12 cellular contexts compared by ENCODE assay signal in the genomic region with DNA sequence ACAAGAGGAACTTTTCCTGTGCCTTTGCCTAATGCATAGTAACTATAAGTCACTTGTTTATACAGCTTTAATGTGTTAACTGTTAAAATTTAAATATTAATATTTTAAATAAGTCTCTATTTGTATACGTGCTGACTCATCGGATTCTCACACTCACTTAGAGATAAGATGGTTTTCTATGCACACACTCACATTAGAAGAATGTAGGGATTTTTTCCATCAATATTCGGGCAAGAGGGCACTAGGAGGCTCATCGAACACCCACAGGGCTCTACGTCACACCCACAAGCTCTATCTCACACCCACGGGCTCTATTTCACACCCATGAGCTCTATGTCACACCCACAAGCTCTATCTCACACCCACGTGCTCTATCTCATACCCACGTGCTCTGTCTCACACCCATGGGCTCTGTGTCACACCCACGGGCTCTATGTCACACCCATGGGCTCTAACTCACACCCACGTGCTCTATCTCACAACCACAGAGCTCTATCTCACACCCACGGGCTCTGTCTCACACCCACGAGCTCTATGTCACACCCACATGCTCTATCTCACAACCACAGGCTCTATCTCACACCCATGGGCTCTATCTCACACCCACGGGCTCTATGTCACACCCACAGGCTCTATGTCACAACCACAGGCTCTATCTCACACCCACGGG.
DNase-seq lines count a peak whose midpoint lies in the region; ATAC-seq, FAIRE-seq and TF ChIP-seq lines count a peak whose summit lies in the region.
"Had no signal": no experiment of that assay in that cellular context is flagged by ENCODE, and none has a peak within 500 bp of the region (broad histone marks: within the 10 kb centered on the region; RNA-seq: fewer than 3 reads in every experiment).

No MANE protein-coding gene starts in this region.

- peak overlapping the region; percentile 89 for H3K27ac ChIP-seq in endothelial cell of umbilical vein (ENCODE audit: insufficient read depth, low read depth, low read length)

- DNase-seq in stimulated activated naive CD8-positive, alpha-beta T cell treated with anti-CD3 and anti-CD28 coated beads, Interleukin-15, amount 100 ng/mL, for 72 hours, result no peak
- DNase-seq in endothelial cell of umbilical vein (ENCODE audit: low read depth, low spot score) (peak; percentile 23), erythroblast (lab: John Stamatoyannopoulos, UW) (no peak), H54 (ENCODE audit: insufficient read length, low spot score) (no peak), NCI-H446 treated with DMSO at 0.1 percent for 48 hours (lab: John Stamatoyannopoulos, UW) (no peak)
- no peak for DNase-seq in natural killer cell treated with Interleukin-12 subunit alpha and Interleukin-12 subunit beta and Interleukin-15 and Interleukin-18, amount 100 ng/mL, for 72 hours (ENCODE audit: low spot score)
- DNase-seq: activated CD4-positive, alpha-beta T cell treated with anti-CD3 and anti-CD28 coated beads for 36 hours; activated naive CD4-positive, alpha-beta T cell treated with Interleukin-2 at 50 U/mL for 16 hours; NCI-H1048; NCI-H69 had no signal

- peak overlapping the region; percentile 5 for H3K9ac ChIP-seq in endothelial cell of umbilical vein (replicated peaks; ENCODE audit: extremely low read depth, insufficient read depth, low read length)

- no peak overlapping the region for H2AFZ ChIP-seq in endothelial cell of umbilical vein (ENCODE audit: low read depth, low read length)

- peaks cover 0 to 2% of the 10 kb centered on the region in 2 experiments for H3K36me3 ChIP-seq in endothelial cell of umbilical vein (ENCODE audit: control insufficient read depth in 2 of 2, extremely low read depth in 1 of 2, insufficient read depth in 2 of 2, low read length in 2 of 2)

- no peak overlapping the region for H3K4me3 Mint-ChIP-seq in stimulated activated naive CD8-positive, alpha-beta T cell treated with anti-CD3 and anti-CD28 coated beads, Interleukin-15, Interleukin-2, amounts not matched to agents 100 ng/mL and 50 ng/mL, for 24 hours
- no peak overlapping the region for H3K4me3 Mint-ChIP-seq in stimulated activated naive CD8-positive, alpha-beta T cell treated with anti-CD3 and anti-CD28 coated beads, Interleukin-15, amount 100 ng/mL, for 72 hours
- H3K4me3 Mint-ChIP-seq in natural killer cell treated with Interleukin-12 subunit alpha and Interleukin-12 subunit beta and Interleukin-15 and Interleukin-18, amount 100 ng/mL, for 72 hours, result no peak overlapping the region
- H3K4me3 Mint-ChIP-seq: activated CD4-positive, alpha-beta T cell treated with anti-CD3 and anti-CD28 coated beads for 36 hours had no signal

- H3K4me2 ChIP-seq in endothelial cell of umbilical vein (ENCODE audit: insufficient read depth, low read length), result no peak overlapping the region

- peaks cover 14% of the 10 kb centered on the region for H3K27me3 Mint-ChIP-seq in stimulated activated naive CD8-positive, alpha-beta T cell treated with anti-CD3 and anti-CD28 coated beads, Interleukin-15, Interleukin-2, amounts not matched to agents 100 ng/mL and 50 ng/mL, for 24 hours
- peaks cover 39% of the 10 kb centered on the region for H3K27me3 Mint-ChIP-seq in stimulated activated naive CD8-positive, alpha-beta T cell treated with anti-CD3 and anti-CD28 coated beads, Interleukin-15, amount 100 ng/mL, for 72 hours
- H3K27me3 Mint-ChIP-seq in natural killer cell treated with Interleukin-12 subunit alpha and Interleukin-12 subunit beta and Interleukin-15 and Interleukin-18, amount 100 ng/mL, for 72 hours, result peaks cover 4 to 7% of the 10 kb centered on the region in 2 donors

- H3K9me1 ChIP-seq in endothelial cell of umbilical vein (replicated peaks; ENCODE audit: control insufficient read depth, extremely low read depth, insufficient read depth, low read length), result no peaks in the 10 kb centered on the region

- peak overlapping the region; percentile 56 for H3K27ac Mint-ChIP-seq in stimulated activated naive CD8-positive, alpha-beta T cell treated with anti-CD3 and anti-CD28 coated beads, Interleukin-15, Interleukin-2, amounts not matched to agents 100 ng/mL and 50 ng/mL, for 24 hours
- no peak overlapping the region for H3K27ac Mint-ChIP-seq in stimulated activated naive CD8-positive, alpha-beta T cell treated with anti-CD3 and anti-CD28 coated beads, Interleukin-15, amount 100 ng/mL, for 72 hours
- peak overlapping the region; percentile 55 to 75 for H3K27ac Mint-ChIP-seq in natural killer cell treated with Interleukin-12 subunit alpha and Interleukin-12 subunit beta and Interleukin-15 and Interleukin-18, amount 100 ng/mL, for 72 hours
- H3K27ac Mint-ChIP-seq: activated CD4-positive, alpha-beta T cell treated with anti-CD3 and anti-CD28 coated beads for 36 hours had no signal

- no TSS peak for BruUV-seq in endothelial cell of umbilical vein (replicated peaks; lab: Mats Ljungman, UMichigan)

- H3K9me3 Mint-ChIP-seq in stimulated activated naive CD8-positive, alpha-beta T cell treated with anti-CD3 and anti-CD28 coated beads, Interleukin-15, Interleukin-2, amounts not matched to agents 100 ng/mL and 50 ng/mL, for 24 hours, result peaks cover 8% of the 10 kb centered on the region
- H3K9me3 Mint-ChIP-seq in stimulated activated naive CD8-positive, alpha-beta T cell treated with anti-CD3 and anti-CD28 coated beads, Interleukin-15, amount 100 ng/mL, for 72 hours, result peaks cover 15 to 19% of the 10 kb centered on the region in 2 donors
- peaks cover 20% of the 10 kb centered on the region for H3K9me3 Mint-ChIP-seq in natural killer cell treated with Interleukin-12 subunit alpha and Interleukin-12 subunit beta and Interleukin-15 and Interleukin-18, amount 100 ng/mL, for 72 hours

- no peak overlapping the region for H3K4me3 ChIP-seq in endothelial cell of umbilical vein (replicated peaks in 1 of 3; ENCODE audit: insufficient read depth in 1 of 3, low read depth in 1 of 3, low read length in 3 of 3)

- CTCF ChIA-PET in endothelial cell of umbilical vein (lab: Charles Lee), result interaction anchor here (1.0 to 1.2 kb wide), 2 partner anchors 133 to 134 kb away, joined by 3 read pairs; no protein-coding TSS in a partner anchor

- no peaks in the 10 kb centered on the region for H3K9me3 ChIP-seq in endothelial cell of umbilical vein (replicated peaks; ENCODE audit: control insufficient read depth, insufficient read depth, low read length)

- H3K27me3 ChIP-seq in endothelial cell of umbilical vein (ENCODE audit: control insufficient read depth in 2 of 2, insufficient read depth in 2 of 2, low read length in 2 of 2), result no peaks in the 10 kb centered on the region

- H3K36me3 Mint-ChIP-seq in stimulated activated naive CD8-positive, alpha-beta T cell treated with anti-CD3 and anti-CD28 coated beads, Interleukin-15, Interleukin-2, amounts not matched to agents 100 ng/mL and 50 ng/mL, for 24 hours (ENCODE audit: low read depth), result no peaks in the 10 kb centered on the region
- H3K36me3 Mint-ChIP-seq in natural killer cell treated with Interleukin-12 subunit alpha and Interleukin-12 subunit beta and Interleukin-15 and Interleukin-18, amount 100 ng/mL, for 72 hours, result peaks cover 5% of the 10 kb centered on the region

- TF ChIP-seq CTCF in endothelial cell of umbilical vein (IDR thresholded peaks at IDR 0.05; ENCODE audit: extremely low read depth in 1 of 2, insufficient read depth in 1 of 2, low read depth in 1 of 2, low read length in 2 of 2), result no peak

- TF ChIP-seq POLR2A in endothelial cell of umbilical vein (IDR thresholded peaks at IDR 0.05; ENCODE audit: low read depth, low read length), result no peak
- TF ChIP-seq POLR2A in erythroblast (IDR thresholded peaks at IDR 0.05; ENCODE audit: low read length), result no peak
- no peak for TF ChIP-seq POLR2A in H54 (IDR thresholded peaks at IDR 0.05; ENCODE audit: low read depth, low read length)

- H4K20me1 ChIP-seq in endothelial cell of umbilical vein (replicated peaks; ENCODE audit: control insufficient read depth, extremely low read depth, insufficient read depth, low read length), result no peaks in the 10 kb centered on the region

- FAIRE-seq in endothelial cell of umbilical vein (lab: Jason Lieb, UNC), result no peak
- no peak for FAIRE-seq in H54 (lab: Jason Lieb, UNC)

- no peak for ATAC-seq in stimulated activated naive CD8-positive, alpha-beta T cell treated with anti-CD3 and anti-CD28 coated beads, Interleukin-15, amount 100 ng/mL, for 72 hours
- ATAC-seq in natural killer cell treated with Interleukin-12 subunit alpha and Interleukin-12 subunit beta and Interleukin-15 and Interleukin-18, amount 100 ng/mL, for 72 hours, result no peak
- no peak for ATAC-seq in GM21360 (IDR thresholded peaks at IDR 0.05; ENCODE audit: unreplicated experiment)
- ATAC-seq: activated CD4-positive, alpha-beta T cell treated with anti-CD3 and anti-CD28 coated beads for 36 hours had no signal

- POLR2A ChIA-PET in endothelial cell of umbilical vein (lab: Charles Lee), result no interaction called here

- intact Hi-C loops in endothelial cell of umbilical vein (cut with micrococcal nuclease), result no loop called here

- H3K4me1 ChIP-seq in endothelial cell of umbilical vein (ENCODE audit: control insufficient read depth, extremely low read depth, insufficient read depth, low read length), result peaks cover 40% of the 10 kb centered on the region

- dilution Hi-C loops in endothelial cell of umbilical vein (cut with MboI; ENCODE audit: extremely low pct_ligation_motif_present, low sequenced_read_pairs), result no loop called here

- H3K79me2 ChIP-seq in endothelial cell of umbilical vein (ENCODE audit: control insufficient read depth, insufficient read depth, low read length), result peaks cover 33% of the 10 kb centered on the region

- H3K4me1 Mint-ChIP-seq in stimulated activated naive CD8-positive, alpha-beta T cell treated with anti-CD3 and anti-CD28 coated beads, Interleukin-15, Interleukin-2, amounts not matched to agents 100 ng/mL and 50 ng/mL, for 24 hours (ENCODE audit: low read depth), result no peaks in the 10 kb centered on the region
- no peaks in the 10 kb centered on the region for H3K4me1 Mint-ChIP-seq in stimulated activated naive CD8-positive, alpha-beta T cell treated with anti-CD3 and anti-CD28 coated beads, Interleukin-15, amount 100 ng/mL, for 72 hours
- peaks cover 0 to 13% of the 10 kb centered on the region in 2 donors for H3K4me1 Mint-ChIP-seq in natural killer cell treated with Interleukin-12 subunit alpha and Interleukin-12 subunit beta and Interleukin-15 and Interleukin-18, amount 100 ng/mL, for 72 hours (ENCODE audit: low read depth in 2 of 2)

TF ChIP-seq in endothelial cell of umbilical vein, 7 proteins besides CTCF, POLR2A, EP300 and RAD21 (continues in another document):
- TF ChIP-seq JUN (IDR thresholded peaks at IDR 0.05; ENCODE audit: borderline replicate concordance, insufficient read depth, insufficient read length, low read depth) (no peak), GATA2 (IDR thresholded peaks at IDR 0.05; ENCODE audit: insufficient read depth, insufficient read length, low read depth, low read length) (no peak), EZH2 (IDR thresholded peaks at IDR 0.05; ENCODE audit: borderline replicate concordance, low read depth, low read length, severe bottlenecking) (no peak), POLR2AphosphoS5 (IDR thresholded peaks at IDR 0.05; ENCODE audit: insufficient read depth, low read depth, low read length) (no peak)
- TF ChIP-seq, protein P1, sequence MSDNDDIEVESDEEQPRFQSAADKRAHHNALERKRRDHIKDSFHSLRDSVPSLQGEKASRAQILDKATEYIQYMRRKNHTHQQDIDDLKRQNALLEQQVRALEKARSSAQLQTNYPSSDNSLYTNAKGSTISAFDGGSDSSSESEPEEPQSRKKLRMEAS (IDR thresholded peaks at IDR 0.05; ENCODE audit: insufficient read depth, insufficient read length), result no peak

Comparison
In these comparisons a context has a peak if more than half of its experiments do, and no peak if none do; other contexts are left out.
1. H3K27ac Mint-ChIP-seq: peak in stimulated activated naive CD8-positive, alpha-beta T cell treated with anti-CD3 and anti-CD28 coated beads, Interleukin-15, Interleukin-2, amounts not matched to agents 100 ng/mL and 50 ng/mL, for 24 hours (single experiment) and natural killer cell treated with Interleukin-12 subunit alpha and Interleukin-12 subunit beta and Interleukin-15 and Interleukin-18, amount 100 ng/mL, for 72 hours (2 of 2); none in stimulated activated naive CD8-positive, alpha-beta T cell treated with anti-CD3 and anti-CD28 coated beads, Interleukin-15, amount 100 ng/mL, for 72 hours (0 of 2).